24 cellular contexts compared by ENCODE assay signal in genomic region chr13:66895780-66896179, GRCh38.
A peak's percentile ranks its signal among the peaks of the same experiment; 100 is the strongest.
DNase-seq lines count a peak whose midpoint lies in the region; ATAC-seq, FAIRE-seq and TF ChIP-seq lines count a peak whose summit lies in the region.
"Had no signal": no experiment of that assay in that cellular context is flagged by ENCODE, and none has a peak within 500 bp of the region (broad histone marks: within the 10 kb centered on the region; RNA-seq: fewer than 3 reads in every experiment).

No MANE protein-coding gene starts in this region.

- no peak overlapping the region for H3K4ac ChIP-seq in IMR-90 (ENCODE audit: low read depth, low read length)

- ATAC-seq in IMR-90 (ENCODE audit: low read depth), result no peak
- ATAC-seq in GM18858 (IDR thresholded peaks at IDR 0.05; ENCODE audit: unreplicated experiment), result no peak
- ATAC-seq in stimulated activated memory B cell treated with anti-CD40 and anti-IgM and Interleukin-4, amounts not matched to agents 10 μg/mL and 1 μg/mL and 100 μg/mL, for 72 hours, result no peak
- ATAC-seq: GM12878, GM23338, PC-3 had no signal

- TF ChIP-seq RAD21 in IMR-90 (IDR thresholded peaks at IDR 0.05; ENCODE audit: low read length), result no peak

- in situ Hi-C loops in IMR-90 (cut with MboI; ENCODE audit: low sequenced_read_pairs), result no loop called here

- H3K56ac ChIP-seq in IMR-90 (ENCODE audit: extremely low read depth, insufficient read depth, low read length), result no peak overlapping the region

- no peak overlapping the region for H3K27ac Mint-ChIP-seq in stimulated activated memory B cell treated with anti-CD40 and anti-IgM and Interleukin-4, amounts not matched to agents 10 μg/mL and 1 μg/mL and 100 μg/mL, for 72 hours
- H3K27ac Mint-ChIP-seq: CD4-positive, alpha-beta memory T cell; GM23338 had no signal

- H3K23ac ChIP-seq in IMR-90 (ENCODE audit: low read depth, low read length), result no peak overlapping the region

- no peaks in the 10 kb centered on the region for H3K27me3 Mint-ChIP-seq in stimulated activated memory B cell treated with anti-CD40 and anti-IgM and Interleukin-4, amounts not matched to agents 10 μg/mL and 1 μg/mL and 100 μg/mL, for 72 hours
- H3K27me3 Mint-ChIP-seq: CD4-positive, alpha-beta memory T cell had no signal

- H3K9me3 ChIP-seq in IMR-90 (ENCODE audit: control insufficient read depth, insufficient read depth, low read length) (no peaks in the 10 kb centered on the region), OCI-LY1 (ENCODE audit: low read length) (peaks cover 9% of the 10 kb centered on the region), keratinocyte (ENCODE audit: control insufficient read depth, low read depth, low read length) (no peaks in the 10 kb centered on the region)
- H3K9me3 ChIP-seq: Caco-2 had no signal

- H2BK15ac ChIP-seq in IMR-90 (ENCODE audit: low read depth, low read length), result no peak overlapping the region

- H3K79me2 ChIP-seq in OCI-LY1 (ENCODE audit: insufficient read depth, low read length) (no peaks in the 10 kb centered on the region), keratinocyte (ENCODE audit: control insufficient read depth, insufficient read depth, low read length) (no peaks in the 10 kb centered on the region)

- H3K79me1 ChIP-seq in IMR-90 (ENCODE audit: low read depth in 1 of 2, low read length in 2 of 2), result no peaks in the 10 kb centered on the region

- H2AK9ac ChIP-seq in IMR-90 (replicated peaks; ENCODE audit: low read depth, low read length, poor library complexity), result no peak overlapping the region

- no peaks in the 10 kb centered on the region for H3F3A ChIP-seq in OCI-LY1 (ENCODE audit: insufficient read depth, low read length)

- H3K4me2 ChIP-seq in IMR-90 (ENCODE audit: low read depth, low read length) (no peak overlapping the region), OCI-LY1 (ENCODE audit: low read length) (peak overlapping the region; percentile 33), keratinocyte (ENCODE audit: control insufficient read depth, extremely low read depth, insufficient read depth, low read depth, low read length) (no peak overlapping the region)
- H3K4me2 ChIP-seq: BLaER1 treated with 17β-estradiol and CSF1 and Interleukin-3, amounts not matched to agents 10 nM and 100 nM; GM23338 had no signal

- peak overlapping the region; percentile 31; the same call in 1 of the 2 replicates for H2BK20ac ChIP-seq in IMR-90 (ENCODE audit: low read depth, low read length)

- intact Hi-C loops in IMR-90 (cut with micrococcal nuclease), result no loop called here

- no peak for DNase-seq in IMR-90
- no peak for DNase-seq in keratinocyte (ENCODE audit: low read depth, low spot score)
- DNase-seq in skeletal muscle cell (ENCODE audit: low read depth), result peak; percentile 31
- no peak for DNase-seq in SIG-M5 treated with dmso at 0.1 percent for 504 hours (lab: John Stamatoyannopoulos, UW; ENCODE audit: unreplicated experiment)
- DNase-seq: ACHN; Caco-2; CD4-positive, alpha-beta memory T cell; DMS 273 treated with DMSO at 0.1 percent for 48 hours; DND-41; HCEC 1CT; KG1; MV-4-11; NCI-H1105 treated with DMSO at 0.1 percent for 48 hours; NCI-H2029 treated with DMSO at 0.1 percent for 48 hours; NCI-H524 treated with DMSO at 0.1 percent for 48 hours; PC-3; RPMI8226; SHP77 had no signal

- H4K91ac ChIP-seq in IMR-90 (ENCODE audit: insufficient read depth, low read depth, low read length), result peak overlapping the region; percentile 28; the same call in 1 of the 2 replicates

- H2BK120ac ChIP-seq in IMR-90 (ENCODE audit: low read depth, low read length), result peak overlapping the region; percentile 28; the same call in 1 of the 2 replicates

- H3K4me1 ChIP-seq in IMR-90 (ENCODE audit: control insufficient read depth, insufficient read depth, low read length), result no peaks in the 10 kb centered on the region
- peaks cover 14% of the 10 kb centered on the region for H3K4me1 ChIP-seq in OCI-LY1 (ENCODE audit: insufficient read depth, low read length, severe bottlenecking)
- no peaks in the 10 kb centered on the region for H3K4me1 ChIP-seq in keratinocyte (ENCODE audit: control insufficient read depth, extremely low read depth, insufficient read depth, low read length)
- H3K4me1 ChIP-seq: BLaER1 treated with 17β-estradiol and CSF1 and Interleukin-3, amounts not matched to agents 10 nM and 100 nM; Caco-2 had no signal

- H3K9me3 Mint-ChIP-seq in stimulated activated memory B cell treated with anti-CD40 and anti-IgM and Interleukin-4, amounts not matched to agents 10 μg/mL and 1 μg/mL and 100 μg/mL, for 72 hours, result peaks cover 2% of the 10 kb centered on the region
- H3K9me3 Mint-ChIP-seq: GM23338 had no signal

- H3K36me3 ChIP-seq in IMR-90 (ENCODE audit: control insufficient read depth, insufficient read depth, low read length) (no peaks in the 10 kb centered on the region), OCI-LY1 (ENCODE audit: insufficient read depth, low read length) (no peaks in the 10 kb centered on the region), keratinocyte (ENCODE audit: control insufficient read depth in 2 of 2, extremely low read depth in 1 of 2, insufficient read depth in 2 of 2, low read length in 2 of 2) (no peaks in the 10 kb centered on the region)
- H3K36me3 ChIP-seq: BLaER1 treated with 17β-estradiol and CSF1 and Interleukin-3, amounts not matched to agents 10 nM and 100 nM had no signal

- dilution Hi-C loops in IMR-90 (cut with HindIII; ENCODE audit: low sequenced_read_pairs, unreplicated experiment), result no loop called here
- dilution Hi-C loops in keratinocyte (cut with MboI; ENCODE audit: extremely low pct_ligation_motif_present, low sequenced_read_pairs), result no loop called here

- H3K27ac ChIP-seq in IMR-90 (ENCODE audit: insufficient read depth, low read length), result no peak overlapping the region
- peak overlapping the region; percentile 15 for H3K27ac ChIP-seq in OCI-LY1 (ENCODE audit: low read depth, low read length, poor library complexity, severe bottlenecking)
- H3K27ac ChIP-seq in keratinocyte (ENCODE audit: control insufficient read depth, insufficient read depth, low read length), result no peak overlapping the region
- H3K27ac ChIP-seq: BLaER1 treated with 17β-estradiol and CSF1 and Interleukin-3, amounts not matched to agents 10 nM and 100 nM had no signal

- H3K4me3 ChIP-seq in IMR-90 (ENCODE audit: insufficient read depth, low read depth, low read length) (no peak overlapping the region), OCI-LY1 (ENCODE audit: low read depth, low read length, poor library complexity, severe bottlenecking) (no peak overlapping the region), keratinocyte (ENCODE audit: control insufficient read depth in 2 of 3, extremely low read depth in 1 of 3, insufficient read depth in 2 of 3, low read depth in 1 of 3, low read length in 3 of 3) (no peak overlapping the region), skeletal muscle cell (ENCODE audit: low read depth, low read length) (no peak overlapping the region)
- H3K4me3 ChIP-seq: BLaER1 treated with 17β-estradiol and CSF1 and Interleukin-3, amounts not matched to agents 10 nM and 100 nM; GM12878; GM23338 had no signal

- H3K14ac ChIP-seq in IMR-90 (replicated peaks; ENCODE audit: low read depth, low read length), result no peak overlapping the region

- H3K9me1 ChIP-seq in IMR-90 (ENCODE audit: insufficient read depth, low read length) (no peaks in the 10 kb centered on the region), keratinocyte (ENCODE audit: control insufficient read depth, extremely low read depth, insufficient read depth, low read length) (no peaks in the 10 kb centered on the region)

- no peak for FAIRE-seq in keratinocyte (lab: Jason Lieb, UNC)
- FAIRE-seq: GM12878 had no signal

- H2AK5ac ChIP-seq in IMR-90 (ENCODE audit: low read depth, low read length), result no peak overlapping the region

- no peaks in the 10 kb centered on the region for H3K9me2 ChIP-seq in OCI-LY1 (ENCODE audit: low read depth, low read length)

- H3K4me1 Mint-ChIP-seq in stimulated activated memory B cell treated with anti-CD40 and anti-IgM and Interleukin-4, amounts not matched to agents 10 μg/mL and 1 μg/mL and 100 μg/mL, for 72 hours, result no peaks in the 10 kb centered on the region
- H3K4me1 Mint-ChIP-seq: CD4-positive, alpha-beta memory T cell; GM23338 had no signal

- CTCF ChIA-PET in IMR-90 (lab: Yijun Ruan, JAX), result no interaction called here

- H3K27me3 ChIP-seq in IMR-90 (ENCODE audit: control insufficient read depth, insufficient read depth, low read length), result no peaks in the 10 kb centered on the region
- no peaks in the 10 kb centered on the region for H3K27me3 ChIP-seq in OCI-LY1 (ENCODE audit: insufficient read depth, low read length)
- no peaks in the 10 kb centered on the region for H3K27me3 ChIP-seq in keratinocyte (ENCODE audit: control insufficient read depth, extremely low read depth, insufficient read depth, low read length)
- H3K27me3 ChIP-seq: BLaER1 treated with 17β-estradiol and CSF1 and Interleukin-3, amounts not matched to agents 10 nM and 100 nM had no signal

- no peak for TF ChIP-seq POLR2A in IMR-90 (IDR thresholded peaks at IDR 0.05; ENCODE audit: low read depth, low read length)

- peak overlapping the region in 1 of 2 experiments; percentile 35; a peak in 1 of 4 replicates for H4K8ac ChIP-seq in IMR-90 (ENCODE audit: low read depth in 2 of 2, low read length in 2 of 2)

- H3K9ac ChIP-seq in IMR-90 (ENCODE audit: low read depth, low read length) (no peak overlapping the region), OCI-LY1 (ENCODE audit: low read length) (no peak overlapping the region; the same call in 1 of the 2 replicates), keratinocyte (ENCODE audit: control insufficient read depth, extremely low read depth, insufficient read depth, low read length) (no peak overlapping the region)
- H3K9ac ChIP-seq: BLaER1 treated with 17β-estradiol and CSF1 and Interleukin-3, amounts not matched to agents 10 nM and 100 nM had no signal

- H4K20me1 ChIP-seq in IMR-90 (ENCODE audit: insufficient read depth, low read length), result no peaks in the 10 kb centered on the region
- H4K20me1 ChIP-seq in OCI-LY1 (ENCODE audit: insufficient read depth, low read length), result no peaks in the 10 kb centered on the region
- H4K20me1 ChIP-seq in keratinocyte (ENCODE audit: control insufficient read depth, extremely low read depth, insufficient read depth, low read length), result no peaks in the 10 kb centered on the region
- H4K20me1 ChIP-seq: BLaER1 treated with 17β-estradiol and CSF1 and Interleukin-3, amounts not matched to agents 10 nM and 100 nM had no signal

- no TSS peak for BruUV-seq in IMR-90 (replicated peaks; lab: Mats Ljungman, UMichigan)

- no peak overlapping the region for H2BK5ac ChIP-seq in IMR-90 (ENCODE audit: low read depth, low read length, poor library complexity, severe bottlenecking)

- 0 out of 2 replicates have a peak overlapping the region, but pooled peaks have one; percentile 6 for H3K18ac ChIP-seq in IMR-90 (ENCODE audit: low read depth, low read length)

- WGBS in IMR-90 (ENCODE audit: extremely low coverage in 2 of 2, insufficient read length in 1 of 2), 2 experiments, result no CpG with 5 or more reads among the region's 5 CpGs

- no peaks in the 10 kb centered on the region for H3K36me3 Mint-ChIP-seq in stimulated activated memory B cell treated with anti-CD40 and anti-IgM and Interleukin-4, amounts not matched to agents 10 μg/mL and 1 μg/mL and 100 μg/mL, for 72 hours
- H3K36me3 Mint-ChIP-seq: CD4-positive, alpha-beta memory T cell had no signal

- H4K5ac ChIP-seq in IMR-90 (ENCODE audit: low read depth, low read length), result no peak overlapping the region

- TF ChIP-seq CTCF in IMR-90 (conservative IDR thresholded peaks at IDR 0.05; ENCODE audit: low read depth, low read length), result no peak
- no peak for TF ChIP-seq CTCF in OCI-LY1 (IDR thresholded peaks at IDR 0.05; ENCODE audit: low read length)
- TF ChIP-seq CTCF in keratinocyte (optimal IDR thresholded peaks at IDR 0.05 in 1 of 3, IDR thresholded peaks at IDR 0.05 in 1 of 3, conservative IDR thresholded peaks at IDR 0.05 in 1 of 3; ENCODE audit: extremely low read depth in 1 of 3, insufficient read depth in 2 of 3, low read length in 3 of 3), result no peak

- no peak overlapping the region for H3K4me3 Mint-ChIP-seq in stimulated activated memory B cell treated with anti-CD40 and anti-IgM and Interleukin-4, amounts not matched to agents 10 μg/mL and 1 μg/mL and 100 μg/mL, for 72 hours
- H3K4me3 Mint-ChIP-seq: CD4-positive, alpha-beta memory T cell; GM23338 had no signal

- H2AFZ ChIP-seq in IMR-90 (replicated peaks; ENCODE audit: low read length, poor library complexity) (no peak overlapping the region), OCI-LY1 (ENCODE audit: low read length) (peak overlapping the region; percentile 96), keratinocyte (ENCODE audit: control insufficient read depth, low read length) (peak overlapping the region; percentile 38)
- H2AFZ ChIP-seq: GM23338 had no signal

- POLR2A ChIA-PET in IMR-90 (lab: Charles Lee; ENCODE audit: unreplicated experiment), result no interaction called here
